Comparison of ENCODE assay signal across 8 cellular contexts in genomic region chr10:69089638-69090599, GRCh38. TPM values are rescaled to one million over a fixed set of nuclear protein-coding genes. Genes with fewer than 3 reads are reported as not detected.
DNase-seq lines count a peak whose midpoint lies in the region; ATAC-seq and TF ChIP-seq lines count a peak whose summit lies in the region.

No MANE protein-coding gene starts in this region.

- H3K9me3 Mint-ChIP-seq in T-cell = no peaks in the 10 kb centered on the region
- H3K9me3 Mint-ChIP-seq in natural killer cell treated with Interleukin-12 subunit alpha and Interleukin-12 subunit beta and Interleukin-15 and Interleukin-18, amount 100 ng/mL, for 72 hours = no peaks in the 10 kb centered on the region

- POLR2A ChIA-PET in T-cell (lab: Charles Lee) = interaction anchor here (0.5 to 1.4 kb wide), 5 partner anchors 15 to 36 kb away, joined by 3 to 5 read pairs (median 3); no protein-coding TSS in a partner anchor

- peak overlapping the region; percentile 79 to 92 (median 86) for H3K4me3 Mint-ChIP-seq in T-cell
- H3K4me3 Mint-ChIP-seq in natural killer cell treated with Interleukin-12 subunit alpha and Interleukin-12 subunit beta and Interleukin-15 and Interleukin-18, amount 100 ng/mL, for 72 hours = peak overlapping the region; percentile 89

- TF ChIP-seq CTCF in adrenal gland (IDR thresholded peaks at IDR 0.05) (no peak), tibial nerve (IDR thresholded peaks at IDR 0.05) (no peak)

- H3K9me3 ChIP-seq in BLaER1 (no peaks in the 10 kb centered on the region), adrenal gland (replicated peaks in 1 of 3) (no peaks in the 10 kb centered on the region), tibial nerve (no peaks in the 10 kb centered on the region)

- peaks cover 66% of the 10 kb centered on the region for H3K4me1 ChIP-seq in BLaER1
- peaks cover 0 to 9% of the 10 kb centered on the region in 2 donors for H3K4me1 ChIP-seq in adrenal gland (replicated peaks in 1 of 2)
- H3K4me1 ChIP-seq in tibial nerve = peaks cover 0 to 17% (median 5%) of the 10 kb centered on the region in 4 donors

- no peak overlapping the region for H3K9ac ChIP-seq in BLaER1

- intact Hi-C loops in adrenal gland (cut with DNase I) = loop anchor here (10.0 kb wide), 2 partner anchors 85 to 95 kb away; no protein-coding TSS in a partner anchor

- H3K36me3 ChIP-seq in BLaER1 (no peaks in the 10 kb centered on the region), adrenal gland (replicated peaks in 1 of 2) (no peaks in the 10 kb centered on the region), tibial nerve (no peaks in the 10 kb centered on the region)

- no peak overlapping the region for H3K4me3 ChIP-seq in BLaER1
- H3K4me3 ChIP-seq in adrenal gland = peak overlapping the region in 1 of 4 donors; percentile 42
- H3K4me3 ChIP-seq in tibial nerve = peak overlapping the region in 2 of 4 donors; percentile 48 to 50

- peaks cover 70 to 73% (median 72%) of the 10 kb centered on the region in 3 donors for H3K4me1 Mint-ChIP-seq in T-cell
- peaks cover 58 to 61% of the 10 kb centered on the region in 2 donors for H3K4me1 Mint-ChIP-seq in natural killer cell treated with Interleukin-12 subunit alpha and Interleukin-12 subunit beta and Interleukin-15 and Interleukin-18, amount 100 ng/mL, for 72 hours (ENCODE audit: low read depth in 2 of 2)

- peak in 1 of 2 donors; percentile 70 for TF ChIP-seq EP300 in tibial nerve (IDR thresholded peaks at IDR 0.05)

- peak; percentile 38 for ATAC-seq in GM21619 (IDR thresholded peaks at IDR 0.05; ENCODE audit: unreplicated experiment)
- peak; percentile 40 to 78 (median 58) for ATAC-seq in T-cell (replicated peaks in 1 of 4)
- peak; percentile 86 to 88 for ATAC-seq in natural killer cell treated with Interleukin-12 subunit alpha and Interleukin-12 subunit beta and Interleukin-15 and Interleukin-18, amount 100 ng/mL, for 72 hours

- CTCF ChIA-PET in T-cell (lab: Charles Lee) = interaction anchor here in 1 of 2 donors (0.7 to 7.9 kb wide), 4 partner anchors 46 to 112 kb away, joined by 4 to 98 read pairs (median 6); no protein-coding TSS in a partner anchor

- peak in 33 of 34 experiments; percentile 46 to 93 (median 84) for DNase-seq in T-cell
- DNase-seq in adrenal gland = peak in 4 of 7 donors; percentile 35 to 68 (median 46)
- DNase-seq in natural killer cell treated with Interleukin-12 subunit alpha and Interleukin-12 subunit beta and Interleukin-15 and Interleukin-18, amount 100 ng/mL, for 72 hours (ENCODE audit: low spot score) = peak; percentile 89
- no peak for DNase-seq in tibial nerve (ENCODE audit: low spot score in 2 of 2)
- DNase-seq in DMS79 treated with DMSO at 0.1 percent for 48 hours (lab: John Stamatoyannopoulos, UW) = no peak
- no peak for DNase-seq in retina

- H3K36me3 Mint-ChIP-seq in T-cell = peaks cover 17% of the 10 kb centered on the region
- peaks cover 18% of the 10 kb centered on the region for H3K36me3 Mint-ChIP-seq in natural killer cell treated with Interleukin-12 subunit alpha and Interleukin-12 subunit beta and Interleukin-15 and Interleukin-18, amount 100 ng/mL, for 72 hours

- no peaks in the 10 kb centered on the region for H3K27me3 Mint-ChIP-seq in T-cell
- no peaks in the 10 kb centered on the region for H3K27me3 Mint-ChIP-seq in natural killer cell treated with Interleukin-12 subunit alpha and Interleukin-12 subunit beta and Interleukin-15 and Interleukin-18, amount 100 ng/mL, for 72 hours

- peak overlapping the region; percentile 95 for H3K27ac Mint-ChIP-seq in T-cell
- peak overlapping the region; percentile 96 to 97 for H3K27ac Mint-ChIP-seq in natural killer cell treated with Interleukin-12 subunit alpha and Interleukin-12 subunit beta and Interleukin-15 and Interleukin-18, amount 100 ng/mL, for 72 hours

- no peak for TF ChIP-seq POLR2A in adrenal gland (IDR thresholded peaks at IDR 0.05)
- no peak for TF ChIP-seq POLR2A in tibial nerve (IDR thresholded peaks at IDR 0.05)

- WGBS in adrenal gland, 4 donors = 59 to 73% (median 67%) methylated on average over 15 to 16 of the region's 16 CpGs
- 68 to 72% methylated on average over 16 of the region's 16 CpGs for WGBS in tibial nerve, 2 donors

- H4K20me1 ChIP-seq in BLaER1 = no peaks in the 10 kb centered on the region

- no peaks in the 10 kb centered on the region for H3K27me3 ChIP-seq in BLaER1
- no peaks in the 10 kb centered on the region for H3K27me3 ChIP-seq in adrenal gland
- no peaks in the 10 kb centered on the region for H3K27me3 ChIP-seq in tibial nerve

- H3K4me2 ChIP-seq in BLaER1 = peak overlapping the region; percentile 76

- H3K27ac ChIP-seq in BLaER1 = no peak overlapping the region
- H3K27ac ChIP-seq in adrenal gland = peak overlapping the region; percentile 45 to 86 (median 69)
- H3K27ac ChIP-seq in tibial nerve = peak overlapping the region; percentile 30 to 90 (median 87)

RNA-seq across cellular contexts. Expression of gene SRGN, which starts 2.0 kb away (rescaled TPM):
- total RNA-seq in T-cell (100 to 1,000 TPM in 4 of 5 donors, 10 to 100 TPM in 1; 91.4 to 271 (median 137) TPM), adrenal gland (100 to 1,000 TPM in 5 of 8 donors, 10 to 100 TPM in 3; 43.4 to 156 (median 113) TPM), tibial nerve (100 to 1,000 TPM in 3 of 4 donors, 10 to 100 TPM in 1; 90.0 to 313 (median 105) TPM)
- polyA plus RNA-seq in adrenal gland = 100 to 1,000 TPM in 1 of 3 donors, 10 to 100 TPM in 2; 31.6 to 125 (median 38.5) TPM
- 100 to 1,000 TPM; 268 to 486 TPM for total RNA-seq in natural killer cell treated with Interleukin-12 subunit alpha and Interleukin-12 subunit beta and Interleukin-15 and Interleukin-18, amount 100 ng/mL, for 72 hours

RNA-seq across cellular contexts. Expression of gene VPS26A, which starts 34.1 kb away (rescaled TPM):
- total RNA-seq in T-cell (10 to 100 TPM; 24.6 to 35.8 (median 28.2) TPM), adrenal gland (10 to 100 TPM; 16.5 to 59.4 (median 39.1) TPM), tibial nerve (10 to 100 TPM; 36.8 to 51.1 (median 39.0) TPM)
- polyA plus RNA-seq in adrenal gland = 10 to 100 TPM; 15.6 to 65.2 (median 20.4) TPM
- total RNA-seq in natural killer cell treated with Interleukin-12 subunit alpha and Interleukin-12 subunit beta and Interleukin-15 and Interleukin-18, amount 100 ng/mL, for 72 hours = 10 to 100 TPM; 38.8 to 54.8 TPM

Comparison
In these comparisons a context has a peak if more than half of its experiments do, and no peak if none do; other contexts are left out.
1. DNase-seq: peak in T-cell (33 of 34), adrenal gland (4 of 7) and natural killer cell treated with Interleukin-12 subunit alpha and Interleukin-12 subunit beta and Interleukin-15 and Interleukin-18, amount 100 ng/mL, for 72 hours (single experiment); none in tibial nerve (0 of 2), DMS79 treated with DMSO at 0.1 percent for 48 hours (single experiment) and retina (single experiment).
2. Peak in every context shown above with its lines, with median percentiles within 50 percentile points of each other: ATAC-seq.